8 cellular contexts compared by ENCODE assay signal in the genomic region with DNA sequence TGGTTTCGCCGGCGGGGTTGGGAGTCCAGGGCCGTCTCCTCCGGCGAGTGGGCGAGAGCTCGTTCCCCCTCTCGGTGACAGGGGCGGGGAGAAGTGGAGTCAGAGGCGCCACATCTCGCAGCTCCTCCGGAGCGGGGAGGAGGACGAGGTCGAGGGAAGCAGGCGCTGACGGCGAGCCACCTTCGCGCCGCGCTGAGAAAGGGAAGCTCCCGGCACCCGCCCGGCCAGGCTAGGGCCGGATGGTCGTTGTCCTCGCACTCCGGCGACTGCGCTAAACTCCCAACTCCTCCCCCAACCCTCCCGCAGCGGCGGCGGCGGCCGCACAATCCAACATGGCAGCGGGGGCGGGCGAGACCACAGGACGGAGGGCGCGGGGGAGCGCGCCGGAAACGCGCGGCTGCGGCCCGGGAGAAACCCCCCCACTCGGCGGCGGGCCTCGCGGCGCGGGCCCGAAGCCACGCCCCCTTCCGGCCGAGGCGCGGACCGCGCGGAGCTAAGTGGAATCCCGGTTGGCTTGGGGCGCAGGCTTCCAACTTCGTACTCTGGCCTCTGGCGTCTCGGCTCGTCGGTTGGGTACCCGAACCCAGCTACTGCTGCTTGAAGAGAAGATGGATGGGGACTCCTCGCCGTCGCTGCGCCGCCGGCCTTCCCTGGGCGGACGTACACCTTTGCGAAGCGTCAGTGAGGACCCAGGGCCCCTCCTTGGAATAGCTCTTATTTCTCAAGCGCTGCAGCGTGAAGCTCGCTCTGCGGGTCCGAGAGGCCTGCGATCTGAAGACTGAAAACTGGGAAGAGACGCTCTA.
DNase-seq lines count a peak whose midpoint lies in the region; ATAC-seq lines count a peak whose summit lies in the region.

Gene WASL (minus strand): TSS at position 270 of the 803 bp plus-strand sequence. CDS start 269 bp downstream, at position 1.

- peak within 1 kb of the TSS; percentile 91 for H3K4me3 Mint-ChIP-seq in central memory CD8-positive, alpha-beta T cell

- peaks cover 45% of the 10 kb centered on the region for H3K4me1 Mint-ChIP-seq in central memory CD8-positive, alpha-beta T cell

- peaks cover 15% of the 10 kb centered on the region for H3K36me3 Mint-ChIP-seq in central memory CD8-positive, alpha-beta T cell (ENCODE audit: insufficient read depth)

- DNase-seq in AG08395 (ENCODE audit: low spot score) (peak; percentile 94), NCI-H2196 treated with DMSO at 0.1 percent for 48 hours (lab: John Stamatoyannopoulos, UW; ENCODE audit: unreplicated experiment) (peak; percentile 80), iris pigment epithelial cell (ENCODE audit: low read depth) (peak; percentile 89)
- peak; percentile 74 for DNase-seq in activated CD4-positive, CD25-positive, alpha-beta regulatory T cell treated with anti-CD3 and anti-CD28 coated beads, Interleukin-2, amount 50 U/mL, for 16 hours (ENCODE audit: low read depth, low spot score)
- DNase-seq in central memory CD8-positive, alpha-beta T cell (ENCODE audit: low spot score in 2 of 2): peak; percentile 81 to 82
- peak; percentile 77 to 79 for DNase-seq in stimulated activated CD4-positive, alpha-beta T cell treated with anti-CD3 and anti-CD28 coated beads, Interleukin-12 subunit alpha, Interleukin-12 subunit beta, amount 100 ng/mL, for 24 hours (ENCODE audit: low read depth in 2 of 2)

- H3K27me3 Mint-ChIP-seq in central memory CD8-positive, alpha-beta T cell: no peaks in the 10 kb centered on the region

- H3K27ac Mint-ChIP-seq in central memory CD8-positive, alpha-beta T cell (ENCODE audit: low read depth): peak within 1 kb of the TSS; percentile 92

- peak; percentile 81 for ATAC-seq in GM18907 (IDR thresholded peaks at IDR 0.05; ENCODE audit: unreplicated experiment)
- ATAC-seq in HG03139 (IDR thresholded peaks at IDR 0.05; ENCODE audit: unreplicated experiment): peak; percentile 72
- peak; percentile 79 for ATAC-seq in central memory CD8-positive, alpha-beta T cell (replicated peaks; ENCODE audit: extremely low read depth, poor library complexity, severe bottlenecking)

- H3K9me3 Mint-ChIP-seq in central memory CD8-positive, alpha-beta T cell: no peaks in the 10 kb centered on the region

Comparison
In these comparisons a context has a peak if more than half of its experiments do, and no peak if none do; other contexts are left out.
1. Peak in every context shown above with its lines: DNase-seq and ATAC-seq.